23 cellular contexts compared by ENCODE assay signal in genomic region chr13:46580362-46580839, GRCh38. TPM values are rescaled to one million over a fixed set of nuclear protein-coding genes. Genes with fewer than 3 reads are reported as not detected.
A peak's percentile ranks its signal among the peaks of the same experiment; 100 is the strongest.
DNase-seq lines count a peak whose midpoint lies in the region; ATAC-seq and TF ChIP-seq lines count a peak whose summit lies in the region.
"Had no signal": no experiment of that assay in that cellular context is flagged by ENCODE, and none has a peak within 500 bp of the region (broad histone marks: within the 10 kb centered on the region; RNA-seq: fewer than 3 reads in every experiment).

No MANE protein-coding gene starts in this region.

- ATAC-seq in GM19351 (IDR thresholded peaks at IDR 0.05; ENCODE audit: unreplicated experiment) (peak; percentile 30), GM21723 (IDR thresholded peaks at IDR 0.05; ENCODE audit: unreplicated experiment) (no peak)
- no peak for ATAC-seq in CD8-positive, alpha-beta T cell

- H3K4me3 ChIP-seq in OCI-LY3 (ENCODE audit: low read length) = peak overlapping the region; percentile 38
- no peak overlapping the region for H3K4me3 ChIP-seq in trophoblast cell (ENCODE audit: low read depth, low read length)
- no peak overlapping the region for H3K4me3 ChIP-seq in CD8-positive, alpha-beta T cell (ENCODE audit: low read depth, low read length)

- no peak overlapping the region for H2AK5ac ChIP-seq in trophoblast cell (ENCODE audit: low read length)

- H3K9me3 Mint-ChIP-seq in activated CD4-positive, alpha-beta T cell treated with anti-CD3 and anti-CD28 coated beads, Interleukin-2, amount 10 ng/mL, durations not matched to agents 24 days and 14 days = no peaks in the 10 kb centered on the region
- no peaks in the 10 kb centered on the region for H3K9me3 Mint-ChIP-seq in CD8-positive, alpha-beta T cell
- H3K9me3 Mint-ChIP-seq: CD14-positive monocyte, type B pancreatic cell had no signal

- H3K18ac ChIP-seq in trophoblast cell (ENCODE audit: low read length) = no peak overlapping the region

- H2BK120ac ChIP-seq in trophoblast cell (ENCODE audit: insufficient read depth, low read length, poor library complexity) = no peak overlapping the region

- peaks cover 82% of the 10 kb centered on the region for H3K4me1 ChIP-seq in OCI-LY3 (ENCODE audit: low read length)
- peaks cover 0 to 4% of the 10 kb centered on the region in 2 experiments for H3K4me1 ChIP-seq in trophoblast cell (ENCODE audit: control insufficient read depth in 1 of 2, insufficient read depth in 2 of 2, low read length in 2 of 2)
- peaks cover 14% of the 10 kb centered on the region for H3K4me1 ChIP-seq in CD8-positive, alpha-beta T cell (ENCODE audit: insufficient read depth, low read length)

- H3K23ac ChIP-seq in trophoblast cell (ENCODE audit: low read length) = no peak overlapping the region

- H3K27ac ChIP-seq in OCI-LY3 (ENCODE audit: low read length) (0 out of 2 replicates have a peak overlapping the region, but pooled peaks have one; percentile 3), trophoblast cell (ENCODE audit: low read depth, low read length) (no peak overlapping the region)
- H3K27ac ChIP-seq in CD8-positive, alpha-beta T cell (ENCODE audit: low read depth, low read length) = no peak overlapping the region
- H3K27ac ChIP-seq: foreskin keratinocyte, neutrophil had no signal

- POLR2A ChIA-PET in CD8-positive, alpha-beta T cell (lab: Charles Lee) = no interaction called here

- CTCF ChIA-PET in CD8-positive, alpha-beta T cell (lab: Charles Lee) = interaction anchor here (1.1 to 1.9 kb wide), 2 partner anchors 11 to 29 kb away, joined by 4 to 6 read pairs; no protein-coding TSS in a partner anchor

- peaks cover 94% of the 10 kb centered on the region for H3K79me2 ChIP-seq in OCI-LY3 (ENCODE audit: low read length)
- no peaks in the 10 kb centered on the region for H3K79me2 ChIP-seq in trophoblast cell (ENCODE audit: control insufficient read depth, insufficient read depth, low read length, poor library complexity)

- intact Hi-C loops in activated CD4-positive, alpha-beta T cell treated with anti-CD3 and anti-CD28 coated beads, Interleukin-2, amount 10 ng/mL, durations not matched to agents 24 days and 14 days (cut with micrococcal nuclease) = no loop called here
- intact Hi-C loops in CD8-positive, alpha-beta T cell (cut with DNase I, micrococcal nuclease) = no loop called here

- no CpG with 5 or more reads among the region's 5 CpGs for WGBS in trophoblast cell (ENCODE audit: extremely low coverage, insufficient coverage, insufficient read length)

- H4K91ac ChIP-seq in trophoblast cell (ENCODE audit: low read depth, low read length) = no peak overlapping the region

- H3K27me3 ChIP-seq in OCI-LY3 (ENCODE audit: low read depth, low read length) = no peaks in the 10 kb centered on the region
- H3K27me3 ChIP-seq in trophoblast cell (ENCODE audit: insufficient read depth, low read length) = no peaks in the 10 kb centered on the region
- no peaks in the 10 kb centered on the region for H3K27me3 ChIP-seq in CD8-positive, alpha-beta T cell (ENCODE audit: insufficient read depth, low read length)
- H3K27me3 ChIP-seq: foreskin keratinocyte, neutrophil had no signal

- no peak for DNase-seq in activated CD4-positive, alpha-beta T cell treated with anti-CD3 and anti-CD28 coated beads, Interleukin-2, amount 10 ng/mL, durations not matched to agents 24 days and 14 days
- no peak for DNase-seq in activated CD4-positive, alpha-beta T cell treated with anti-CD3 and anti-CD28 coated beads for 48 hours
- DNase-seq in trophoblast cell (peak in 1 of 2 donors; percentile 32), NCI-H510A (lab: John Stamatoyannopoulos, UW) (no peak)
- DNase-seq in CD8-positive, alpha-beta T cell = no peak
- DNase-seq: activated CD4-positive, alpha-beta T cell treated with anti-CD3 and anti-CD28 coated beads, Interleukin-2, amount 50 U/mL, for 1 hour; activated T-cell treated with anti-CD3 and anti-CD28 coated beads for 4 hours; dermis blood vessel endothelial cell; DMS79; H9; NCI-H1436 treated with DMSO at 0.1 percent for 48 hours; NCI-H774; retina; RPMI8226; stimulated activated CD4-positive, alpha-beta T cell treated with anti-CD3 and anti-CD28 coated beads, Interleukin-12 subunit alpha, Interleukin-12 subunit beta, amount 100 ng/mL, for 4 hours; stimulated activated naive CD4-positive, alpha-beta T cell had no signal

- no peak overlapping the region for H2BK12ac ChIP-seq in trophoblast cell (ENCODE audit: low read length)

- H3K36me3 Mint-ChIP-seq in activated CD4-positive, alpha-beta T cell treated with anti-CD3 and anti-CD28 coated beads, Interleukin-2, amount 10 ng/mL, durations not matched to agents 24 days and 14 days (ENCODE audit: low read depth) = peaks cover 6% of the 10 kb centered on the region
- H3K36me3 Mint-ChIP-seq in CD8-positive, alpha-beta T cell = peaks cover 5% of the 10 kb centered on the region

- no peak overlapping the region for H3K4ac ChIP-seq in trophoblast cell (ENCODE audit: low read depth, low read length)

- H3K14ac ChIP-seq in trophoblast cell (ENCODE audit: low read length) = no peak overlapping the region

- peaks cover 45% of the 10 kb centered on the region for H3K4me1 Mint-ChIP-seq in activated CD4-positive, alpha-beta T cell treated with anti-CD3 and anti-CD28 coated beads, Interleukin-2, amount 10 ng/mL, durations not matched to agents 24 days and 14 days
- H3K4me1 Mint-ChIP-seq in CD8-positive, alpha-beta T cell (ENCODE audit: low read depth) = peaks cover 66% of the 10 kb centered on the region

- H3K27ac Mint-ChIP-seq in activated CD4-positive, alpha-beta T cell treated with anti-CD3 and anti-CD28 coated beads, Interleukin-2, amount 10 ng/mL, durations not matched to agents 24 days and 14 days = peak overlapping the region; percentile 22
- no peak overlapping the region for H3K27ac Mint-ChIP-seq in CD8-positive, alpha-beta T cell
- H3K27ac Mint-ChIP-seq: H9, type B pancreatic cell had no signal

- no peak for TF ChIP-seq CTCF in OCI-LY3 (IDR thresholded peaks at IDR 0.05; ENCODE audit: low read depth, low read length)
- TF ChIP-seq CTCF in CD8-positive, alpha-beta T cell (IDR thresholded peaks at IDR 0.05) = no peak

- H3K9ac ChIP-seq in OCI-LY3 (ENCODE audit: low read length) (peak overlapping the region; percentile 3; the same call in 1 of the 2 replicates), trophoblast cell (ENCODE audit: low read length) (peak overlapping the region; percentile 55)

- no peaks in the 10 kb centered on the region for H3K79me1 ChIP-seq in trophoblast cell (ENCODE audit: low read length)

- peaks cover 66% of the 10 kb centered on the region for H4K20me1 ChIP-seq in OCI-LY3 (ENCODE audit: insufficient read depth, low read length)

- H3K27me3 Mint-ChIP-seq in activated CD4-positive, alpha-beta T cell treated with anti-CD3 and anti-CD28 coated beads, Interleukin-2, amount 10 ng/mL, durations not matched to agents 24 days and 14 days = no peaks in the 10 kb centered on the region
- no peaks in the 10 kb centered on the region for H3K27me3 Mint-ChIP-seq in CD8-positive, alpha-beta T cell (ENCODE audit: low read depth)
- H3K27me3 Mint-ChIP-seq: type B pancreatic cell had no signal

- H3K4me2 ChIP-seq in OCI-LY3 (ENCODE audit: low read length) (peak overlapping the region; percentile 86), trophoblast cell (ENCODE audit: low read length) (no peak overlapping the region)

- no peak overlapping the region for H4K8ac ChIP-seq in trophoblast cell (ENCODE audit: low read depth, low read length)

- H3K9me3 ChIP-seq in OCI-LY3 (ENCODE audit: insufficient read depth, low read length) (no peaks in the 10 kb centered on the region), trophoblast cell (ENCODE audit: insufficient read depth, low read depth, low read length) (no peaks in the 10 kb centered on the region)
- H3K9me3 ChIP-seq in CD8-positive, alpha-beta T cell (ENCODE audit: low read length) = no peaks in the 10 kb centered on the region
- H3K9me3 ChIP-seq: neutrophil had no signal

- peaks cover 12% of the 10 kb centered on the region for H3K36me3 ChIP-seq in OCI-LY3 (replicated peaks; ENCODE audit: low read depth, low read length)
- no peaks in the 10 kb centered on the region for H3K36me3 ChIP-seq in trophoblast cell (ENCODE audit: control insufficient read depth in 1 of 2, insufficient read depth in 2 of 2, low read length in 2 of 2)
- no peaks in the 10 kb centered on the region for H3K36me3 ChIP-seq in CD8-positive, alpha-beta T cell (ENCODE audit: insufficient read depth, low read length)
- H3K36me3 ChIP-seq: neutrophil had no signal

- H3K4me3 Mint-ChIP-seq in activated CD4-positive, alpha-beta T cell treated with anti-CD3 and anti-CD28 coated beads, Interleukin-2, amount 10 ng/mL, durations not matched to agents 24 days and 14 days = no peak overlapping the region
- H3K4me3 Mint-ChIP-seq in CD8-positive, alpha-beta T cell = no peak overlapping the region
- H3K4me3 Mint-ChIP-seq: CD14-positive monocyte, H9 had no signal

- no peak overlapping the region for H4K12ac ChIP-seq in trophoblast cell (ENCODE audit: low read depth, low read length)

- H2AFZ ChIP-seq in OCI-LY3 (ENCODE audit: low read depth, low read length) (no peak overlapping the region), trophoblast cell (ENCODE audit: insufficient read depth, low read length, poor library complexity) (no peak overlapping the region)

- no peak overlapping the region for H2BK5ac ChIP-seq in trophoblast cell (ENCODE audit: low read depth, low read length, poor library complexity)

RNA-seq across cellular contexts. Expression of gene LRCH1, which starts 27.4 kb away (rescaled TPM):
- 17.6 and 18.3 TPM in 2 replicates for total RNA-seq in activated CD4-positive, alpha-beta T cell treated with anti-CD3 and anti-CD28 coated beads, Interleukin-2, amount 10 ng/mL, durations not matched to agents 24 days and 14 days
- 13.9 and 14.1 TPM in 2 replicates for polyA plus RNA-seq in trophoblast cell (2013)
- total RNA-seq in CD8-positive, alpha-beta T cell = 10 to 100 TPM; 10.8 to 13.7 TPM
